In the genomic region with DNA sequence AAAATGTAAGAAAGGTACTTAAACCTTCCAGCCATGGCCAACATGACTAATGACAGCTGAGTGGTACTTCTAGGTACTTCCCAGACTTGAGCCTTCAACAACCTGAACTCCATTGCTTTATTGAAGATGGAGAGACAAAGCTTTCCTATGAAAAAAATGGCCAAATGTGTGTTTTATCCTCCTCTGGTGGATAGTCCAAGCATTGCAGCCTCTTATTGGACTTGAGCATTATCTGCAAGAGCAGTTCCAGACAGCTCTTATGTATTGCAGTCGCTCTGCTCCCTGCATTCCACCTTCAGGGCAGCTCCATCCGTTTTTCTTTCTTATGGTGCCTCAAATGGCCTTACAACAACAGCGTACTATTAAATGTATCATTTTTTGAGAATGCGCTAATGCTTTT, we compare ENCODE assay signal across 8 cellular contexts.
A peak's percentile ranks its signal among the peaks of the same experiment; 100 is the strongest.
DNase-seq lines count a peak whose midpoint lies in the region; ATAC-seq, FAIRE-seq and TF ChIP-seq lines count a peak whose summit lies in the region.

No MANE protein-coding gene starts in this region.

- no peak overlapping the region for H3K56ac ChIP-seq in mesendoderm (ENCODE audit: low read length)

- peak; percentile 40 for TF ChIP-seq CTCF in GM12801 (IDR thresholded peaks at IDR 0.05; ENCODE audit: extremely low read depth, insufficient read length)

- H3K27ac ChIP-seq in mesendoderm (ENCODE audit: low read depth, low read length), result no peak overlapping the region
- H3K27ac ChIP-seq in naive thymus-derived CD4-positive, alpha-beta T cell (ENCODE audit: low read depth, low read length), result no peak overlapping the region

- no peak overlapping the region for H4K5ac ChIP-seq in mesendoderm (ENCODE audit: low read length)

- no peaks in the 10 kb centered on the region for H3K9me3 ChIP-seq in naive thymus-derived CD4-positive, alpha-beta T cell (ENCODE audit: control insufficient read depth in 2 of 3, low read length in 3 of 3)

- no peak overlapping the region for H3K4me2 ChIP-seq in mesendoderm (ENCODE audit: low read length)

- no peak overlapping the region for H3K4me3 Mint-ChIP-seq in naive thymus-derived CD4-positive, alpha-beta T cell

- no peak overlapping the region for H3K18ac ChIP-seq in mesendoderm (ENCODE audit: low read length)

- H3K36me3 ChIP-seq in mesendoderm (ENCODE audit: control insufficient read depth, insufficient read depth, low read length), result no peaks in the 10 kb centered on the region
- H3K36me3 ChIP-seq in naive thymus-derived CD4-positive, alpha-beta T cell (ENCODE audit: control insufficient read depth in 2 of 3, insufficient read depth in 3 of 3, low read length in 3 of 3), result no peaks in the 10 kb centered on the region

- no peak overlapping the region for H3K4ac ChIP-seq in mesendoderm (ENCODE audit: low read depth, low read length)

- no peak for TF ChIP-seq POLR2A in GM12892 (IDR thresholded peaks at IDR 0.05; ENCODE audit: low read depth, low read length)

- H2BK15ac ChIP-seq in mesendoderm (replicated peaks; ENCODE audit: low read depth), result no peak overlapping the region

- no peak overlapping the region for H2AK5ac ChIP-seq in mesendoderm (ENCODE audit: low read length)

- no CpG with 5 or more reads among the region's 4 CpGs for WGBS in mesendoderm (ENCODE audit: extremely low coverage, insufficient coverage, low lambda C conversion rate)

- ATAC-seq in naive thymus-derived CD4-positive, alpha-beta T cell, result no peak
- ATAC-seq in GM19328 (IDR thresholded peaks at IDR 0.05; ENCODE audit: unreplicated experiment), result no peak

- H3K27me3 ChIP-seq in mesendoderm (ENCODE audit: insufficient read depth, low read length, poor library complexity), result no peaks in the 10 kb centered on the region
- no peaks in the 10 kb centered on the region for H3K27me3 ChIP-seq in naive thymus-derived CD4-positive, alpha-beta T cell (ENCODE audit: control insufficient read depth in 2 of 2, insufficient read depth in 2 of 2, low read length in 2 of 2)

- no peak overlapping the region for H2BK5ac ChIP-seq in mesendoderm (ENCODE audit: low read length)

- CTCF ChIA-PET in naive thymus-derived CD4-positive, alpha-beta T cell (lab: Charles Lee), result no interaction called here

- H3K23ac ChIP-seq in mesendoderm (ENCODE audit: low read length), result no peak overlapping the region

- H3K4me3 ChIP-seq in mesendoderm (ENCODE audit: low read length), result no peak overlapping the region
- H3K4me3 ChIP-seq in naive thymus-derived CD4-positive, alpha-beta T cell (ENCODE audit: low read length), result no peak overlapping the region

- no peak overlapping the region for H2BK120ac ChIP-seq in mesendoderm (ENCODE audit: low read depth, low read length)

- H3K4me1 ChIP-seq in mesendoderm (ENCODE audit: control insufficient read depth, low read depth, low read length), result no peaks in the 10 kb centered on the region
- H3K4me1 ChIP-seq in naive thymus-derived CD4-positive, alpha-beta T cell (ENCODE audit: control insufficient read depth in 2 of 2, insufficient read depth in 2 of 2, low read length in 2 of 2), result no peaks in the 10 kb centered on the region

- FAIRE-seq in GM12892 (lab: Jason Lieb, UNC), result no peak

- no peaks in the 10 kb centered on the region for H3K79me1 ChIP-seq in mesendoderm (ENCODE audit: low read length)

- H4K8ac ChIP-seq in mesendoderm (ENCODE audit: low read depth, low read length), result no peak overlapping the region

- H3K36me3 Mint-ChIP-seq in naive thymus-derived CD4-positive, alpha-beta T cell, result no peaks in the 10 kb centered on the region

- H3K4me1 Mint-ChIP-seq in naive thymus-derived CD4-positive, alpha-beta T cell, result no peaks in the 10 kb centered on the region

- H3K9ac ChIP-seq in mesendoderm (ENCODE audit: low read length), result no peak overlapping the region

- H3K9me3 Mint-ChIP-seq in naive thymus-derived CD4-positive, alpha-beta T cell, result peaks cover 0 to 5% (median 0%) of the 10 kb centered on the region in 11 donors

- DNase-seq in HCEC 1CT (peak; percentile 55), NCI-H187 treated with DMSO at 0.1 percent for 48 hours (lab: John Stamatoyannopoulos, UW) (peak; percentile 96), astrocyte of the hippocampus (ENCODE audit: low read depth, low spot score) (peak; percentile 64), mesendoderm (peak; percentile 67), GM12892 (ENCODE audit: insufficient read length) (no peak)
- DNase-seq in naive thymus-derived CD4-positive, alpha-beta T cell, result no peak

- H3K27ac Mint-ChIP-seq in naive thymus-derived CD4-positive, alpha-beta T cell, result no peak overlapping the region

- H3K27me3 Mint-ChIP-seq in naive thymus-derived CD4-positive, alpha-beta T cell, result no peaks in the 10 kb centered on the region

- intact Hi-C loops in naive thymus-derived CD4-positive, alpha-beta T cell (cut with micrococcal nuclease), result no loop called here

- POLR2A ChIA-PET in naive thymus-derived CD4-positive, alpha-beta T cell (lab: Charles Lee), result no interaction called here

- H3K79me2 ChIP-seq in mesendoderm (ENCODE audit: control insufficient read depth, insufficient read depth, low read length), result no peaks in the 10 kb centered on the region

Comparison
In these comparisons a context has a peak if more than half of its experiments do, and no peak if none do; other contexts are left out.
1. DNase-seq: peak in HCEC 1CT (single experiment), NCI-H187 treated with DMSO at 0.1 percent for 48 hours (single experiment), astrocyte of the hippocampus (single experiment) and mesendoderm (single experiment); none in naive thymus-derived CD4-positive, alpha-beta T cell (0 of 9) and GM12892 (single experiment).